Comparison of ENCODE assay signal across 8 cellular contexts in genomic region chr18:77123313-77124231, GRCh38. TPM values are rescaled to one million over a fixed set of nuclear protein-coding genes. Genes with fewer than 3 reads are reported as not detected.
A peak's percentile ranks its signal among the peaks of the same experiment; 100 is the strongest.
DNase-seq lines count a peak whose midpoint lies in the region; ATAC-seq and TF ChIP-seq lines count a peak whose summit lies in the region.
"Had no signal": no experiment of that assay in that cellular context is flagged by ENCODE, and none has a peak within 500 bp of the region (broad histone marks: within the 10 kb centered on the region; RNA-seq: fewer than 3 reads in every experiment).

No MANE protein-coding gene starts in this region.

- peaks cover 14 to 17% of the 10 kb centered on the region in 2 donors for H3K36me3 Mint-ChIP-seq in activated naive CD4-positive, alpha-beta T cell treated with anti-CD3 and anti-CD28 coated beads, Interleukin-2, amount 50 U/mL, for 72 hours
- peaks cover 4% of the 10 kb centered on the region for H3K36me3 Mint-ChIP-seq in Caco-2 (ENCODE audit: insufficient read depth, unreplicated experiment)

- peak overlapping the region; percentile 100 for H3K27ac ChIP-seq in neutrophil
- H3K27ac ChIP-seq in esophagus muscularis mucosa (replicated peaks in 1 of 4) = no peak overlapping the region

- TF ChIP-seq CTCF in GM12865 (IDR thresholded peaks at IDR 0.05; ENCODE audit: insufficient read depth, low read depth, low read length, missing control alignments) = no peak
- no peak for TF ChIP-seq CTCF in NB4 (IDR thresholded peaks at IDR 0.05; ENCODE audit: low read depth, low read length)
- TF ChIP-seq CTCF in neutrophil (IDR thresholded peaks at IDR 0.05) = no peak
- no peak for TF ChIP-seq CTCF in esophagus muscularis mucosa (IDR thresholded peaks at IDR 0.05)
- no peak for TF ChIP-seq CTCF in Caco-2 (IDR thresholded peaks at IDR 0.05; ENCODE audit: insufficient read depth in 1 of 2, low read depth in 1 of 2, low read length in 1 of 2, severe bottlenecking in 1 of 2, unreplicated experiment in 1 of 2)

- intact Hi-C loops in esophagus muscularis mucosa (cut with DNase I) (no loop called here), Caco-2 (cut with micrococcal nuclease; ENCODE audit: unreplicated experiment) (no loop called here)

- CTCF ChIA-PET in Caco-2 (lab: Charles Lee) = no interaction called here

- peaks cover 3% of the 10 kb centered on the region in 2 donors for H3K9me3 Mint-ChIP-seq in activated naive CD4-positive, alpha-beta T cell treated with anti-CD3 and anti-CD28 coated beads, Interleukin-2, amount 50 U/mL, for 72 hours
- no peaks in the 10 kb centered on the region for H3K9me3 Mint-ChIP-seq in Caco-2 (ENCODE audit: unreplicated experiment)

- H3K4me1 ChIP-seq in neutrophil (ENCODE audit: control insufficient read depth in 1 of 2, insufficient read depth in 1 of 2, low read depth in 1 of 2, low read length in 1 of 2) (peaks cover 65 to 90% of the 10 kb centered on the region in 2 experiments), esophagus muscularis mucosa (peaks cover 22 to 63% (median 39%) of the 10 kb centered on the region in 4 donors), Caco-2 (no peaks in the 10 kb centered on the region)

- POLR2A ChIA-PET in Caco-2 (lab: Charles Lee) = no interaction called here

- ATAC-seq in activated naive CD4-positive, alpha-beta T cell treated with anti-CD3 and anti-CD28 coated beads, Interleukin-2, amount 50 U/mL, for 72 hours = no peak

- no peaks in the 10 kb centered on the region for H3K27me3 Mint-ChIP-seq in Caco-2 (ENCODE audit: insufficient read depth, unreplicated experiment)

- H3K27ac Mint-ChIP-seq in activated naive CD4-positive, alpha-beta T cell treated with anti-CD3 and anti-CD28 coated beads, Interleukin-2, amount 50 U/mL, for 72 hours = peak overlapping the region; percentile 91
- H3K27ac Mint-ChIP-seq in Caco-2 (ENCODE audit: unreplicated experiment) = no peak overlapping the region

- TF ChIP-seq POLR2A in NB4 (IDR thresholded peaks at IDR 0.05; ENCODE audit: extremely low read depth, insufficient read length) = no peak
- TF ChIP-seq POLR2A in esophagus muscularis mucosa (IDR thresholded peaks at IDR 0.05; ENCODE audit: low read depth) = no peak

- BruUV-seq in Caco-2 (replicated peaks; lab: Mats Ljungman, UMichigan) = no TSS peak

- DNase-seq in GM12865 (ENCODE audit: low read depth) = peak; percentile 71
- DNase-seq in NB4 (ENCODE audit: low read depth) = no peak
- peak in 1 of 2 donors; percentile 49 for DNase-seq in activated naive CD4-positive, alpha-beta T cell treated with anti-CD3 and anti-CD28 coated beads, Interleukin-2, amount 50 U/mL, for 72 hours (ENCODE audit: low spot score in 2 of 2)
- no peak for DNase-seq in NCI-H748 treated with DMSO at 0.1 percent for 48 hours (lab: John Stamatoyannopoulos, UW)
- DNase-seq in esophagus muscularis mucosa (ENCODE audit: extremely low spot score) = no peak
- DNase-seq in Caco-2 = no peak
- DNase-seq: OCI-M1 had no signal

- peaks cover 10% of the 10 kb centered on the region for H3K4me1 Mint-ChIP-seq in Caco-2 (ENCODE audit: low read depth, unreplicated experiment)

- H3K4me3 ChIP-seq in GM12865 (ENCODE audit: low read depth, low read length) (peak overlapping the region; percentile 54), NB4 (ENCODE audit: low read depth, low read length) (peak overlapping the region; percentile 34), neutrophil (ENCODE audit: low read depth in 1 of 2, low read length in 1 of 2) (peak overlapping the region in 1 of 2 experiments; percentile 49), esophagus muscularis mucosa (no peak overlapping the region), Caco-2 (ENCODE audit: low read depth, low read length) (no peak overlapping the region)

- H3K9me3 ChIP-seq in neutrophil = no peaks in the 10 kb centered on the region
- no peaks in the 10 kb centered on the region for H3K9me3 ChIP-seq in esophagus muscularis mucosa
- no peaks in the 10 kb centered on the region for H3K9me3 ChIP-seq in Caco-2

- H3K36me3 ChIP-seq in neutrophil (peaks cover 31% of the 10 kb centered on the region), esophagus muscularis mucosa (no peaks in the 10 kb centered on the region), Caco-2 (ENCODE audit: control insufficient read depth, insufficient read depth, low read length) (no peaks in the 10 kb centered on the region)

- no peak overlapping the region for H3K4me3 Mint-ChIP-seq in Caco-2 (ENCODE audit: unreplicated experiment)

- WGBS in esophagus muscularis mucosa = 89% methylated on average over 13 of the region's 14 CpGs

- no peak for TF ChIP-seq EP300 in esophagus muscularis mucosa (IDR thresholded peaks at IDR 0.05)

- H3K27me3 ChIP-seq in neutrophil (no peaks in the 10 kb centered on the region), esophagus muscularis mucosa (peaks cover 0 to 6% (median 0%) of the 10 kb centered on the region in 4 donors), Caco-2 (replicated peaks; ENCODE audit: control insufficient read depth, insufficient read depth, low read length) (no peaks in the 10 kb centered on the region)

RNA-seq across cellular contexts. Expression of gene MBP, which starts 9.0 kb away (rescaled TPM):
- 10 to 100 TPM; 52.2 to 60.0 TPM for total RNA-seq in activated naive CD4-positive, alpha-beta T cell treated with anti-CD3 and anti-CD28 coated beads, Interleukin-2, amount 50 U/mL, for 72 hours
- total RNA-seq in esophagus muscularis mucosa (10 to 100 TPM; 21.9 to 31.3 (median 27.3) TPM), Caco-2 (2022) (7.9 and 11.4 TPM in 2 replicates)

Comparison
In these comparisons a context has a peak if more than half of its experiments do, and no peak if none do; other contexts are left out.
1. H3K4me3 ChIP-seq: peak in GM12865 (single experiment) and NB4 (single experiment); none in esophagus muscularis mucosa (0 of 4) and Caco-2 (single experiment).